Comparison of ENCODE assay signal across 10 cellular contexts in genomic region chr9:83986765-83987401, GRCh38. TPM values are rescaled to one million over a fixed set of nuclear protein-coding genes. Genes with fewer than 3 reads are reported as not detected.
DNase-seq lines count a peak whose midpoint lies in the region; ATAC-seq, FAIRE-seq and TF ChIP-seq lines count a peak whose summit lies in the region.
"Had no signal": no experiment of that assay in that cellular context is flagged by ENCODE, and none has a peak within 500 bp of the region (broad histone marks: within the 10 kb centered on the region; RNA-seq: fewer than 3 reads in every experiment).

No MANE protein-coding gene starts in this region.

- H3K9ac ChIP-seq in Loucy (ENCODE audit: low read depth, low read length, poor library complexity, severe bottlenecking), result no peak overlapping the region

- no peak for TF ChIP-seq POLR2A in uterus (IDR thresholded peaks at IDR 0.05)

- no peaks in the 10 kb centered on the region for H3F3A ChIP-seq in Loucy (ENCODE audit: low read depth)

- H3K4me3 Mint-ChIP-seq in nephron progenitor cell, result no peak overlapping the region

- intact Hi-C loops in uterus (cut with DNase I; ENCODE audit: low total_unique reads), result loop anchor here (10.0 kb wide), 1 partner anchor 52 kb away; no protein-coding TSS in a partner anchor

- H3K36me3 Mint-ChIP-seq in nephron progenitor cell (ENCODE audit: low read depth), result peaks cover 66% of the 10 kb centered on the region

- no peak overlapping the region for H2AFZ ChIP-seq in Loucy (ENCODE audit: low read length)

- H3K4me3 ChIP-seq in Loucy (ENCODE audit: low read length, poor library complexity, severe bottlenecking), result no peak overlapping the region
- no peak overlapping the region for H3K4me3 ChIP-seq in bronchial epithelial cell (ENCODE audit: low read depth, low read length)
- H3K4me3 ChIP-seq in uterus, result no peak overlapping the region
- H3K4me3 ChIP-seq: left lung had no signal

- DNase-seq in ELR (ENCODE audit: low read depth), result peak; percentile 85
- DNase-seq in bronchial epithelial cell (ENCODE audit: low read depth), result peak; percentile 67
- DNase-seq in nephron progenitor cell, result no peak
- no peak for DNase-seq in C1 segment of cervical spinal cord (lab: John Stamatoyannopoulos, UW)
- DNase-seq in uterus, result no peak
- DNase-seq in globus pallidus (ENCODE audit: low spot score), result no peak
- DNase-seq: WERI-Rb-1 had no signal

- ATAC-seq in HG03571 (IDR thresholded peaks at IDR 0.05; ENCODE audit: unreplicated experiment), result no peak
- ATAC-seq: left lung had no signal

- peaks cover 4% of the 10 kb centered on the region for H3K9me3 Mint-ChIP-seq in nephron progenitor cell

- peaks cover 46% of the 10 kb centered on the region for H3K4me1 Mint-ChIP-seq in nephron progenitor cell

- H3K9me3 ChIP-seq in Loucy (ENCODE audit: insufficient read depth, low read depth, low read length), result no peaks in the 10 kb centered on the region
- no peaks in the 10 kb centered on the region for H3K9me3 ChIP-seq in uterus
- H3K9me3 ChIP-seq: left lung had no signal

- no peak overlapping the region for H3K27ac ChIP-seq in uterus
- H3K27ac ChIP-seq: left lung, WERI-Rb-1 had no signal

- H3K27ac Mint-ChIP-seq in nephron progenitor cell, result peak overlapping the region; percentile 12

- no peaks in the 10 kb centered on the region for H3K9me2 ChIP-seq in Loucy (replicated peaks; ENCODE audit: low read depth, low read length)

- H3K27me3 ChIP-seq in Loucy (ENCODE audit: insufficient read depth, low read length, poor library complexity, severe bottlenecking), result no peaks in the 10 kb centered on the region
- H3K27me3 ChIP-seq in bronchial epithelial cell (ENCODE audit: control insufficient read depth, insufficient read depth, low read length), result no peaks in the 10 kb centered on the region
- H3K27me3 ChIP-seq in uterus, result no peaks in the 10 kb centered on the region
- H3K27me3 ChIP-seq: left lung had no signal

- H3K4me2 ChIP-seq in Loucy (ENCODE audit: low read depth, low read length, poor library complexity, severe bottlenecking), result peak overlapping the region; percentile 82

- H3K27me3 Mint-ChIP-seq in nephron progenitor cell (ENCODE audit: low read depth, poor library complexity), result no peaks in the 10 kb centered on the region

- peaks cover 25% of the 10 kb centered on the region for H4K20me1 ChIP-seq in Loucy (ENCODE audit: insufficient read depth, low read length, poor library complexity, severe bottlenecking)

- no peak for TF ChIP-seq CTCF in Loucy (conservative IDR thresholded peaks at IDR 0.05; ENCODE audit: low read length)
- no peak for TF ChIP-seq CTCF in bronchial epithelial cell (IDR thresholded peaks at IDR 0.05; ENCODE audit: insufficient read depth, low read length, severe bottlenecking)
- no peak for TF ChIP-seq CTCF in nephron progenitor cell (IDR thresholded peaks at IDR 0.05)
- TF ChIP-seq CTCF in uterus (IDR thresholded peaks at IDR 0.05), result no peak

- peaks cover 44% of the 10 kb centered on the region for H3K4me1 ChIP-seq in Loucy (ENCODE audit: insufficient read depth, low read length, poor library complexity, severe bottlenecking)
- peaks cover 0 to 4% of the 10 kb centered on the region in 2 donors for H3K4me1 ChIP-seq in uterus

- FAIRE-seq in bronchial epithelial cell (lab: Jason Lieb, UNC), result no peak

- peaks cover 79% of the 10 kb centered on the region for H3K79me2 ChIP-seq in Loucy (ENCODE audit: insufficient read depth, low read length)

- peaks cover 5% of the 10 kb centered on the region; the same call in 1 of the 2 replicates for H3K36me3 ChIP-seq in Loucy (ENCODE audit: insufficient read depth, low read length)
- no peaks in the 10 kb centered on the region for H3K36me3 ChIP-seq in bronchial epithelial cell (ENCODE audit: control insufficient read depth, insufficient read depth, low read length)
- H3K36me3 ChIP-seq in uterus, result no peaks in the 10 kb centered on the region

RNA-seq across cellular contexts. Expression of gene RMI1, which starts 6.3 kb away (rescaled TPM):
- 3.7 and 4.7 TPM in 2 replicates for total RNA-seq in bronchial epithelial cell
- total RNA-seq in uterus, result 10 to 100 TPM in 1 of 4 donors, 1 to 10 TPM in 3; 1.0 to 16.5 (median 6.7) TPM

RNA-seq across cellular contexts. Expression of gene HNRNPK, which starts 6.9 kb away (rescaled TPM):
- total RNA-seq in bronchial epithelial cell (485 and 531 TPM in 2 replicates), uterus (100 to 1,000 TPM; 205 to 785 (median 450) TPM)

Comparison
In these comparisons a context has a peak if more than half of its experiments do, and no peak if none do; other contexts are left out.
1. DNase-seq: peak in ELR (single experiment) and bronchial epithelial cell (single experiment); none in nephron progenitor cell (single experiment), C1 segment of cervical spinal cord (0 of 14), uterus (0 of 2) and globus pallidus (single experiment).